Comparison of ENCODE assay signal across 1 cellular context in genomic region chr5:16701134-16702094, GRCh38.
TF ChIP-seq lines count a peak whose summit lies in the region.

No MANE protein-coding gene starts in this region.

TF ChIP-seq in HCT116, 20 proteins besides CTCF, POLR2A, EP300 and RAD21 (continued from another document):
- no peak for TF ChIP-seq TCF7L2 (IDR thresholded peaks at IDR 0.05; ENCODE audit: borderline replicate concordance, extremely low read depth, insufficient read depth, insufficient read length)
- TF ChIP-seq ZNF274 (IDR thresholded peaks at IDR 0.05; ENCODE audit: low read depth, low read length): no peak
